ENCODE assay signal across 8 cellular contexts in genomic region chr11:46616551-46617450, GRCh38. TPM values are rescaled to one million over a fixed set of nuclear protein-coding genes. Genes with fewer than 3 reads are reported as not detected.
DNase-seq lines count a peak whose midpoint lies in the region; ATAC-seq and TF ChIP-seq lines count a peak whose summit lies in the region.

TSS of gene HARBI1 (minus strand) at chr11:46617227. CDS start at chr11:46616237, 990 bp downstream.

- CTCF ChIA-PET in AG04450 (lab: Charles Lee) = interaction anchor here (0.5 to 2.5 kb wide), 15 partner anchors 10 to 228 kb away, joined by 3 to 23 read pairs (median 7); partner anchors contain the start of gene CHRM4

- DNase-seq in AG04450 (ENCODE audit: low read depth, low spot score) (peak; percentile 51), NCI-H2196 (lab: John Stamatoyannopoulos, UW; ENCODE audit: unreplicated experiment) (peak; percentile 90), islet precursor cell (peak; percentile 96)
- peak; percentile 83 to 87 (median 86) for DNase-seq in activated CD4-positive, CD25-positive, alpha-beta regulatory T cell (lab: John Stamatoyannopoulos, UW)
- peak; percentile 93 for DNase-seq in central memory CD4-positive, alpha-beta T cell
- DNase-seq in stimulated activated CD4-positive, alpha-beta T cell treated with anti-CD3 and anti-CD28 coated beads, Interleukin-12 subunit alpha, Interleukin-12 subunit beta, amount 100 ng/mL, for 4 hours = peak; percentile 92

- peak; percentile 76 for ATAC-seq in GM18873 (IDR thresholded peaks at IDR 0.05; ENCODE audit: low FRiP score, unreplicated experiment)
- ATAC-seq in HG03135 (IDR thresholded peaks at IDR 0.05; ENCODE audit: unreplicated experiment) = peak; percentile 89

- POLR2A ChIA-PET in AG04450 (lab: Yijun Ruan, JAX) = interaction anchor here (0.7 to 1.0 kb wide), 2 partner anchors 23 to 32 kb away, joined by 3 to 15 read pairs; no protein-coding TSS in a partner anchor

- no peaks in the 10 kb centered on the region for H3K9me3 ChIP-seq in AG04450 (ENCODE audit: control insufficient read depth, insufficient read depth, low read length)

- TF ChIP-seq CTCF in AG04450 (IDR thresholded peaks at IDR 0.05; ENCODE audit: low read depth, low read length) = no peak

- peak within 1 kb of the TSS; percentile 100 for H3K4me3 ChIP-seq in AG04450 (ENCODE audit: low read depth, low read length)

- no peaks in the 10 kb centered on the region for H3K27me3 ChIP-seq in AG04450 (ENCODE audit: control insufficient read depth, insufficient read depth, low read length)

- peak within 1 kb of the TSS; percentile 97 for H3K27ac ChIP-seq in AG04450 (ENCODE audit: low read depth, low read length)

RNA-seq across cellular contexts. Expression of gene HARBI1, which starts in this region (rescaled TPM):
- 4.3 and 4.4 TPM in 2 replicates for polyA plus RNA-seq in AG04450 (2011; rRNA removed)
- 5.5 and 5.6 TPM in 2 replicates for polyA minus RNA-seq in AG04450 (2011; rRNA and poly(A)+ RNA removed)

Comparison
In these comparisons a context has a peak if more than half of its experiments do, and no peak if none do; other contexts are left out.
1. Peak in every context shown above with its lines: DNase-seq, ATAC-seq, H3K4me3 ChIP-seq and H3K27ac ChIP-seq.